8 cellular contexts compared by ENCODE assay signal in the genomic region with DNA sequence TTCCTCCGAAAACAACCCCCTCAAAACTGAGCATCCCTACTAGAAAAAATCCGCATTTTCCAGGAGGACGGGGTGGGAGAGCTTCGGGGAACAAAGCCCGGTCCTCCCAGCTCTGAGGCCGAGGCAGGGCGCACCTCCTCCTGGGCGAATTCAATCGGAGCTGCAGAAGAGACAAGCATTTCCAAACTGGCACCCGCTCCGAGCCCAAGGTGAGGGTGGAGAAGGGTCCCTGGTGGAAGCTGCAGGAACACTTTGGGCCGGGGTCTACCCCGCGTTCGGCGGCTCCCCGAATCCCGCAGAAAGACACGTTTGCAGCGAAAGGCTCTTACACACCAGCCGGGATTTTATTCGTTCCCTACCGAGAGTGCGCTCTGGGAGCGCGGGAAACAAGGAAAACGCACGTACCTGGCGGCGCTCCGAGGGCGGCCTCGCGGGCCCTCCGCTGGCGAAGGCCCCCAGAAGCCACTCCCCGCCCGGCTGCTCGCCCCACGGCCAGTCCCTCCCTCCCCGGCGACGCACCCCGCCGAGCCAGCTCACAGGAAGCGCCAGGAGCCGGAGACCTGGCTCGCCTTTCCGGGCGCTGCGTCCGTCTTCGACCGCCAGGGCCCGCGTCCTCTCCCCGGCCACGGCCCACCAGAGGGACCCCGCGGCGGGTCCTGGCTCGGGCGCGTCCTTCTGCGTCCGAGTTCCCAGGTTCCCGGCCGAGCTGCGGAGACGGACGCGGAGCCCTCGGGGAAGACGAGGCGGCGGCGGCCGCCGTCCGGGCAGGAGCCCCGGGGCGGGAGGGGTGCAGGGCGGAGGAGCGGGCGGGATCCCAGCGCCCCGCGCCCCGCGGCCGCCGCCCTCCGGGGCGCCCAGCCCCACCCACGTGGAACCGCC. TPM values are rescaled to one million over a fixed set of nuclear protein-coding genes. Genes with fewer than 3 reads are reported as not detected.
A peak's percentile ranks its signal among the peaks of the same experiment; 100 is the strongest.
DNase-seq lines count a peak whose midpoint lies in the region; ATAC-seq and TF ChIP-seq lines count a peak whose summit lies in the region.

No MANE protein-coding gene starts in this region.

- DNase-seq in HuH-7 (ENCODE audit: low spot score) (peak; percentile 79), RKO (ENCODE audit: low spot score) (peak; percentile 87), adrenal gland (peak; percentile 86 to 93 (median 91)), cardiac muscle cell (ENCODE audit: low read depth in 1 of 2, low spot score in 1 of 2) (peak; percentile 89 to 95), NCI-H1048 (lab: John Stamatoyannopoulos, UW) (no peak)

- H3K4me3 ChIP-seq in DOHH2 (ENCODE audit: low read length) (peak overlapping the region; percentile 66), adrenal gland (peak overlapping the region; percentile 56 to 92 (median 72)), cardiac muscle cell (peak overlapping the region; percentile 79), parathyroid adenoma (ENCODE audit: low read depth, low read length) (peak overlapping the region; percentile 95)

- WGBS in adrenal gland, 4 donors, result 0 to 1% (median 0%) methylated on average over 6 to 82 of the region's 96 CpGs

- intact Hi-C loops in adrenal gland (cut with DNase I), result no loop called here

- H3F3A ChIP-seq in DOHH2 (ENCODE audit: control insufficient read depth, insufficient read depth), result no peaks in the 10 kb centered on the region

- H2AFZ ChIP-seq in parathyroid adenoma, result peak overlapping the region; percentile 90

- H3K4me1 ChIP-seq in DOHH2 (ENCODE audit: control insufficient read depth, low read length) (peaks cover 5% of the 10 kb centered on the region; the same call in 1 of the 2 replicates), adrenal gland (replicated peaks in 1 of 2) (peaks cover 26 to 33% of the 10 kb centered on the region in 2 donors), cardiac muscle cell (ENCODE audit: low read depth) (peaks cover 30% of the 10 kb centered on the region), parathyroid adenoma (peaks cover 5% of the 10 kb centered on the region)

- H3K27ac ChIP-seq in DOHH2 (ENCODE audit: low read depth, low read length) (no peak overlapping the region), adrenal gland (peak overlapping the region; percentile 90 to 96 (median 93)), cardiac muscle cell (peak overlapping the region; percentile 93), parathyroid adenoma (peak overlapping the region; percentile 95)

- TF ChIP-seq POLR2A in adrenal gland (IDR thresholded peaks at IDR 0.05), result peak; percentile 70 to 86

- no peaks in the 10 kb centered on the region for H3K36me3 ChIP-seq in DOHH2 (ENCODE audit: control insufficient read depth, low read length)
- H3K36me3 ChIP-seq in adrenal gland (replicated peaks in 1 of 2), result no peaks in the 10 kb centered on the region
- no peaks in the 10 kb centered on the region for H3K36me3 ChIP-seq in cardiac muscle cell
- H3K36me3 ChIP-seq in parathyroid adenoma (ENCODE audit: control insufficient read depth, insufficient read depth, low read length), result no peaks in the 10 kb centered on the region

- TF ChIP-seq CTCF in DOHH2 (IDR thresholded peaks at IDR 0.05; ENCODE audit: low read depth, low read length, poor library complexity, severe bottlenecking), result no peak
- peak in 4 of 6 experiments; percentile 24 to 76 (median 56) for TF ChIP-seq CTCF in adrenal gland (IDR thresholded peaks at IDR 0.05)
- peak; percentile 32 for TF ChIP-seq CTCF in cardiac muscle cell (IDR thresholded peaks at IDR 0.05; ENCODE audit: low read depth, low read length)
- peak; percentile 37 for TF ChIP-seq CTCF in parathyroid adenoma (IDR thresholded peaks at IDR 0.05)

- H3K9me2 ChIP-seq in DOHH2 (replicated peaks; ENCODE audit: control insufficient read depth, low read length), result no peaks in the 10 kb centered on the region

- peak overlapping the region; percentile 55 for H3K4me2 ChIP-seq in DOHH2 (ENCODE audit: low read length)
- peak overlapping the region; percentile 100 for H3K4me2 ChIP-seq in parathyroid adenoma (ENCODE audit: low read length)

- H3K79me2 ChIP-seq in DOHH2 (ENCODE audit: control insufficient read depth, low read length), result no peaks in the 10 kb centered on the region
- H3K79me2 ChIP-seq in parathyroid adenoma, result peaks cover 6% of the 10 kb centered on the region

- H3K9ac ChIP-seq in parathyroid adenoma, result peak overlapping the region; percentile 87

- H3K27me3 ChIP-seq in DOHH2 (ENCODE audit: control insufficient read depth, low read length) (peaks cover 4% of the 10 kb centered on the region; the same call in 1 of the 2 replicates), adrenal gland (no peaks in the 10 kb centered on the region), cardiac muscle cell (no peaks in the 10 kb centered on the region), parathyroid adenoma (ENCODE audit: control insufficient read depth, insufficient read depth, low read length) (no peaks in the 10 kb centered on the region)

- ATAC-seq in GM21515 (IDR thresholded peaks at IDR 0.05; ENCODE audit: unreplicated experiment), result peak; percentile 39

- no peaks in the 10 kb centered on the region for H3K9me3 ChIP-seq in DOHH2 (ENCODE audit: control insufficient read depth, insufficient read depth, low read length)
- no peaks in the 10 kb centered on the region for H3K9me3 ChIP-seq in adrenal gland (replicated peaks in 1 of 3)
- H3K9me3 ChIP-seq in cardiac muscle cell (ENCODE audit: low read depth), result no peaks in the 10 kb centered on the region
- H3K9me3 ChIP-seq in parathyroid adenoma (ENCODE audit: control insufficient read depth, low read length), result no peaks in the 10 kb centered on the region

- H4K20me1 ChIP-seq in DOHH2 (ENCODE audit: control insufficient read depth, insufficient read depth, low read depth, low read length), result no peaks in the 10 kb centered on the region

RNA-seq across cellular contexts. Expression of gene BAHCC1, which starts 49.8 kb away (rescaled TPM):
- total RNA-seq in adrenal gland, result 10 to 100 TPM; 13.0 to 35.3 (median 19.2) TPM
- 10 to 100 TPM in 2 of 3 donors, 1 to 10 TPM in 1; 2.1 to 68.0 (median 18.2) TPM for polyA plus RNA-seq in adrenal gland
- total RNA-seq in cardiac muscle cell, result 27.1 and 47.3 TPM in 2 replicates
- polyA plus RNA-seq in cardiac muscle cell, result 20.0 and 20.3 TPM in 2 replicates

RNA-seq across cellular contexts. Expression of gene SLC38A10, which starts 50.3 kb away (rescaled TPM):
- 100 to 1,000 TPM in 5 of 8 donors, 10 to 100 TPM in 3; 67.4 to 163 (median 102) TPM for total RNA-seq in adrenal gland
- polyA plus RNA-seq in adrenal gland, result 100 to 1,000 TPM in 2 of 3 donors, 10 to 100 TPM in 1; 17.6 to 190 (median 136) TPM
- 104 and 131 TPM in 2 replicates for total RNA-seq in cardiac muscle cell
- 68.1 and 94.4 TPM in 2 replicates for polyA plus RNA-seq in cardiac muscle cell
